Comparison of ENCODE assay signal across 27 cellular contexts in the genomic region with DNA sequence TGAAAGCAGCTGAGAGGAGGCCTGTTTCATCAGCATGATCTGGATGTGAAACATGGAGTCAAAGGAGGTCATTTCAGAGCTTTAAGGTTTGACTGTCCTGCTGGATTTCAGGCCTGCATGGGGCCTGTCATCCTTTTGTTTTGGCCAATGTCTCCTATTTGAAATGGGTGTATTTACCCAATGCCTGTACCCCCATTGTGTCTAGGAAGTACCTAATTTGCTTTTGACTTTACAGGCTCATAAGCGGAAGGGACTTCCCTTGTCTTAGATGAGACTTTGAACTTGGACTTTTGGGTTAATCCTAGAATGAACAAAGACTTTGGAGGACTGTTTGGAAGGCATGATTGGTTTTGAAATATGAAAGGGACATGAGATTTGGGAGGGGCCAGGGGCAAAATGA. TPM values are rescaled to one million over a fixed set of nuclear protein-coding genes. Genes with fewer than 3 reads are reported as not detected.
"Had no signal": no experiment of that assay in that cellular context is flagged by ENCODE, and none has a peak within 500 bp of the region (broad histone marks: within the 10 kb centered on the region; RNA-seq: fewer than 3 reads in every experiment).

No MANE protein-coding gene starts in this region.

- H3K4me1 ChIP-seq: stomach, suprapubic skin, testis, thyroid gland, tibial artery, tibial nerve, transverse colon, upper lobe of left lung, upper lobe of right lung, uterus, vagina had no signal

- ATAC-seq: stimulated activated effector memory CD8-positive, alpha-beta T cell treated with anti-CD3 and anti-CD28 coated beads, Interleukin-12 subunit alpha, Interleukin-12 subunit beta, amount 100 ng/mL, for 72 hours; stimulated activated memory B cell treated with anti-CD40 and anti-IgM and Interleukin-4, amounts not matched to agents 10 μg/mL and 1 μg/mL and 100 μg/mL, for 72 hours; stimulated activated naive B cell treated with anti-CD40 and anti-IgM and Interleukin-4, amounts not matched to agents 10 μg/mL and 1 μg/mL and 100 μg/mL, for 72 hours; stimulated activated naive CD8-positive, alpha-beta T cell treated with anti-CD3 and anti-CD28 coated beads, Interleukin-15, amount 100 ng/mL, for 72 hours; stimulated activated naive CD8-positive, alpha-beta T cell treated with anti-CD3 and anti-CD28 coated beads, Interleukin-15, Interleukin-2, amounts not matched to agents 100 U/mL and 50 U/mL, for 24 hours; upper lobe of right lung had no signal

- H3K4me3 ChIP-seq: stomach, suprapubic skin, testis, thoracic aorta, thyroid gland, tibial artery, tibial nerve, transverse colon, upper lobe of left lung, upper lobe of right lung, uterus, vagina had no signal

- DNase-seq: stimulated activated CD4-positive, alpha-beta T cell treated with anti-CD3 and anti-CD28 coated beads, Interleukin-2, amount 100 ng/mL, for 48 hours; stimulated activated CD4-positive, alpha-beta T cell treated with anti-CD3 and anti-CD28 coated beads, Interleukin-4, amount 100 ng/mL, for 1 hour; stimulated activated CD4-positive, alpha-beta T cell treated with anti-CD3 and anti-CD28 coated beads, Interleukin-4, amount 100 ng/mL, for 24 hours; stimulated activated CD4-positive, alpha-beta T cell treated with anti-CD3 and anti-CD28 coated beads, Interleukin-4, amount 100 ng/mL, for 4 hours; stimulated activated CD8-positive, alpha-beta memory T cell treated with anti-CD3 and anti-CD28 coated beads, Interleukin-4, amount 100 ng/mL, for 48 hours; stimulated activated naive B cell treated with anti-CD40 and anti-IgM and Interleukin-4, amounts not matched to agents 10 μg/mL and 1 μg/mL and 100 μg/mL, for 72 hours; stimulated activated naive CD4-positive, alpha-beta T cell; stimulated activated naive CD4-positive, alpha-beta T cell treated with Interleukin-2 at 50 U/mL for 16 hours; stimulated activated naive CD8-positive, alpha-beta T cell treated with anti-CD3 and anti-CD28 coated beads, Interleukin-15, amount 100 ng/mL, for 72 hours; stimulated activated naive CD8-positive, alpha-beta T cell treated with anti-CD3 and anti-CD28 coated beads, Interleukin-15, Interleukin-2, amounts not matched to agents 100 U/mL and 50 U/mL, for 24 hours; stomach; substantia nigra; testis; thyroid gland; tibial artery; transverse colon; trophoblast cell; upper lobe of left lung; upper lobe of right lung; uterus had no signal

- H3K9me3 ChIP-seq: testis, thoracic aorta, thyroid gland, transverse colon, upper lobe of right lung, uterus, vagina had no signal

- FAIRE-seq: urothelium cell line had no signal

- H3K36me3 ChIP-seq: stomach, suprapubic skin, thoracic aorta, thyroid gland, tibial artery, transverse colon, upper lobe of left lung, upper lobe of right lung, uterus, vagina had no signal

- H3K27me3 ChIP-seq: stomach, suprapubic skin, testis, thyroid gland, tibial artery, tibial nerve, transverse colon, upper lobe of left lung, upper lobe of right lung, uterus, vagina had no signal

- H3K27ac ChIP-seq: stomach, suprapubic skin, testis, thoracic aorta, thyroid gland, tibial artery, tibial nerve, transverse colon, upper lobe of left lung, upper lobe of right lung, uterus, vagina had no signal

RNA-seq across cellular contexts. Expression of a gene that starts 19.3 kb away (rescaled TPM):
- total RNA-seq: upper lobe of right lung had no signal
